13 cellular contexts compared by ENCODE assay signal in genomic region chr4:169005453-169006099, GRCh38. TPM values are rescaled to one million over a fixed set of nuclear protein-coding genes. Genes with fewer than 3 reads are reported as not detected.
A peak's percentile ranks its signal among the peaks of the same experiment; 100 is the strongest.
DNase-seq lines count a peak whose midpoint lies in the region; ATAC-seq and TF ChIP-seq lines count a peak whose summit lies in the region.
"Had no signal": no experiment of that assay in that cellular context is flagged by ENCODE, and none has a peak within 500 bp of the region (broad histone marks: within the 10 kb centered on the region; RNA-seq: fewer than 3 reads in every experiment).

No MANE protein-coding gene starts in this region.

- no peak overlapping the region for H3K4me3 ChIP-seq in CD8-positive, alpha-beta T cell (ENCODE audit: low read depth, low read length)
- no peak overlapping the region for H3K4me3 ChIP-seq in breast epithelium
- H3K4me3 ChIP-seq: gastroesophageal sphincter had no signal

- in situ Hi-C loops in KBM-7 (cut with MboI; ENCODE audit: low pct_unique_long_range_greater_than_20kb, low sequenced_read_pairs) = loop anchor here (25.0 kb wide), 1 partner anchor 482 kb away; no protein-coding TSS in a partner anchor

- intact Hi-C loops in CD8-positive, alpha-beta T cell (cut with DNase I, micrococcal nuclease) = loop anchor here (5.0 to 10.0 kb wide), 3 partner anchors 173 to 752 kb away; partner anchors contain the start of gene HPF1 (in 1 of the 2)
- intact Hi-C loops in breast epithelium (cut with DNase I; ENCODE audit: low total_unique reads) = no loop called here

- DNase-seq in CD8-positive, alpha-beta T cell = no peak
- DNase-seq in KBM-7 (peak; percentile 35), breast epithelium (ENCODE audit: low spot score in 2 of 2) (no peak), NCI-H187 (lab: John Stamatoyannopoulos, UW) (no peak), GF-D8 (lab: John Stamatoyannopoulos, UW) (no peak), NCI-H128 (lab: John Stamatoyannopoulos, UW; ENCODE audit: unreplicated experiment) (no peak)
- DNase-seq in activated CD8-positive, alpha-beta memory T cell treated with anti-CD3 and anti-CD28 coated beads for 24 hours = no peak
- DNase-seq: activated effector memory CD4-positive, alpha-beta T cell treated with anti-CD3 and anti-CD28 coated beads, Interleukin-2, amount 50 U/mL, for 16 hours; KG1; occipital lobe; SW 1271 had no signal

- peaks cover 61% of the 10 kb centered on the region for H3K36me3 Mint-ChIP-seq in CD8-positive, alpha-beta T cell
- peaks cover 43% of the 10 kb centered on the region for H3K36me3 Mint-ChIP-seq in nephron (ENCODE audit: low read depth)

- H3K9me3 Mint-ChIP-seq in CD8-positive, alpha-beta T cell = no peaks in the 10 kb centered on the region
- H3K9me3 Mint-ChIP-seq in nephron = no peaks in the 10 kb centered on the region

- H3K4me1 ChIP-seq in CD8-positive, alpha-beta T cell (ENCODE audit: insufficient read depth, low read length) = peaks cover 16% of the 10 kb centered on the region
- peaks cover 0 to 8% of the 10 kb centered on the region in 2 donors for H3K4me1 ChIP-seq in breast epithelium

- no peaks in the 10 kb centered on the region for H3K9me3 ChIP-seq in CD8-positive, alpha-beta T cell (ENCODE audit: low read length)
- H3K9me3 ChIP-seq in breast epithelium = no peaks in the 10 kb centered on the region
- H3K9me3 ChIP-seq: gastroesophageal sphincter had no signal

- H3K4me1 Mint-ChIP-seq in CD8-positive, alpha-beta T cell (ENCODE audit: low read depth) = peaks cover 34% of the 10 kb centered on the region
- H3K4me1 Mint-ChIP-seq in nephron = peaks cover 46% of the 10 kb centered on the region

- POLR2A ChIA-PET in CD8-positive, alpha-beta T cell (lab: Charles Lee) = no interaction called here

- H3K27me3 Mint-ChIP-seq in CD8-positive, alpha-beta T cell (ENCODE audit: low read depth) = no peaks in the 10 kb centered on the region
- no peaks in the 10 kb centered on the region for H3K27me3 Mint-ChIP-seq in nephron (ENCODE audit: low read depth)

- CTCF ChIA-PET in CD8-positive, alpha-beta T cell (lab: Charles Lee) = interaction anchor here (1.3 to 1.9 kb wide), 2 partner anchors 10 to 82 kb away, joined by 3 to 11 read pairs; no protein-coding TSS in a partner anchor

- no peaks in the 10 kb centered on the region for H3K27me3 ChIP-seq in CD8-positive, alpha-beta T cell (ENCODE audit: insufficient read depth, low read length)
- no peaks in the 10 kb centered on the region for H3K27me3 ChIP-seq in breast epithelium
- H3K27me3 ChIP-seq: gastroesophageal sphincter had no signal

- no peak overlapping the region for H3K27ac Mint-ChIP-seq in CD8-positive, alpha-beta T cell
- peak overlapping the region; percentile 8 to 59 (median 9) for H3K27ac Mint-ChIP-seq in nephron

- TF ChIP-seq CTCF in CD8-positive, alpha-beta T cell (IDR thresholded peaks at IDR 0.05) = peak; percentile 34
- TF ChIP-seq CTCF in breast epithelium (IDR thresholded peaks at IDR 0.05) (peak in 2 of 3 donors; percentile 13 to 39), nephron (IDR thresholded peaks at IDR 0.05; ENCODE audit: unreplicated experiment in 3 of 3) (peak; percentile 21 to 51 (median 33))

- no peak overlapping the region for H3K27ac ChIP-seq in CD8-positive, alpha-beta T cell (ENCODE audit: low read depth, low read length)
- H3K27ac ChIP-seq in breast epithelium = no peak overlapping the region
- H3K27ac ChIP-seq: gastroesophageal sphincter had no signal

- TF ChIP-seq POLR2A in breast epithelium (IDR thresholded peaks at IDR 0.05) = no peak

- no peak for ATAC-seq in CD8-positive, alpha-beta T cell
- ATAC-seq: gastroesophageal sphincter had no signal

- H3K4me3 Mint-ChIP-seq in CD8-positive, alpha-beta T cell = no peak overlapping the region
- no peak overlapping the region for H3K4me3 Mint-ChIP-seq in nephron

- H3K36me3 ChIP-seq in CD8-positive, alpha-beta T cell (ENCODE audit: insufficient read depth, low read length) = peaks cover 5% of the 10 kb centered on the region
- H3K36me3 ChIP-seq in breast epithelium = no peaks in the 10 kb centered on the region

RNA-seq across cellular contexts. Expression of gene CBR4, which starts 4.5 kb away (rescaled TPM):
- total RNA-seq in CD8-positive, alpha-beta T cell = 1 to 10 TPM; 4.6 to 6.0 TPM
- 10 to 100 TPM; 19.8 to 46.0 (median 31.5) TPM for total RNA-seq in breast epithelium
